20 cellular contexts compared by ENCODE assay signal in genomic region chr1:222781251-222781650, GRCh38. TPM values are rescaled to one million over a fixed set of nuclear protein-coding genes. Genes with fewer than 3 reads are reported as not detected.
DNase-seq lines count a peak whose midpoint lies in the region; ATAC-seq and TF ChIP-seq lines count a peak whose summit lies in the region.
"Had no signal": no experiment of that assay in that cellular context is flagged by ENCODE, and none has a peak within 500 bp of the region (broad histone marks: within the 10 kb centered on the region; RNA-seq: fewer than 3 reads in every experiment).

No MANE protein-coding gene starts in this region.

- intact Hi-C loops in transverse colon (cut with DNase I; ENCODE audit: low total_unique reads) (no loop called here), right cardiac atrium (cut with DNase I) (no loop called here)

- H3K4me2 ChIP-seq in Karpas-422 (ENCODE audit: low read depth, low read length, poor library complexity, severe bottlenecking): no peak overlapping the region
- H3K4me2 ChIP-seq: KMS-11 had no signal

- no peak for TF ChIP-seq CTCF in transverse colon (IDR thresholded peaks at IDR 0.05)

- WGBS in transverse colon (ENCODE audit: low coverage in 1 of 2), 2 donors: 55 to 81% methylated on average over 2 to 4 of the region's 4 CpGs
- 60% methylated on average over 4 of the region's 4 CpGs for WGBS in right cardiac atrium

- no peaks in the 10 kb centered on the region for H3K4me1 ChIP-seq in Karpas-422 (ENCODE audit: low read length)
- peaks cover 0 to 9% (median 3%) of the 10 kb centered on the region in 4 donors for H3K4me1 ChIP-seq in transverse colon
- H3K4me1 ChIP-seq in right cardiac atrium (ENCODE audit: control insufficient read depth, insufficient read depth, low read length): no peaks in the 10 kb centered on the region

- H3K79me2 ChIP-seq in Karpas-422 (ENCODE audit: low read length): no peaks in the 10 kb centered on the region

- in situ Hi-C loops in transverse colon (cut with MboI; ENCODE audit: low pct_ligation_motif_present in 1 of 4, low pct_unique_long_range_greater_than_20kb in 1 of 4, low sequenced_read_pairs in 3 of 4): no loop called here

- H3K9ac ChIP-seq in Karpas-422 (ENCODE audit: low read length): no peak overlapping the region
- H3K9ac ChIP-seq: KMS-11 had no signal

- no peaks in the 10 kb centered on the region for H3K9me2 ChIP-seq in Karpas-422 (replicated peaks; ENCODE audit: insufficient read depth, low read length)

- H3K36me3 ChIP-seq in Karpas-422 (ENCODE audit: insufficient read depth, low read length) (no peaks in the 10 kb centered on the region), transverse colon (no peaks in the 10 kb centered on the region)
- H3K36me3 ChIP-seq: MG63 had no signal

- DNase-seq in Karpas-422 (peak; percentile 43), transverse colon (no peak), SKM-1 treated with dmso at 0.1 percent for 144 hours (lab: John Stamatoyannopoulos, UW; ENCODE audit: unreplicated experiment) (no peak), right cardiac atrium (no peak), occipital lobe (lab: John Stamatoyannopoulos, UW) (no peak)
- DNase-seq: ACHN; CD4-positive, CD25-positive, alpha-beta regulatory T cell; DMS53; H9; MG63; NCI-H1105 treated with DMSO at 0.1 percent for 48 hours; NCI-H187; NCI-H446; NCI-H774; SHP77; T-helper 17 cell had no signal

- no peaks in the 10 kb centered on the region for H4K20me1 ChIP-seq in Karpas-422 (ENCODE audit: insufficient read depth, low read depth, low read length)

- no peak overlapping the region for H2AFZ ChIP-seq in Karpas-422 (ENCODE audit: low read length)

- H3K4me3 ChIP-seq in Karpas-422 (ENCODE audit: low read length): no peak overlapping the region
- H3K4me3 ChIP-seq in transverse colon: no peak overlapping the region
- no peak overlapping the region for H3K4me3 ChIP-seq in right cardiac atrium (ENCODE audit: low read length)
- H3K4me3 ChIP-seq: MG63 had no signal

- H3K27me3 ChIP-seq in Karpas-422 (ENCODE audit: low read length) (no peaks in the 10 kb centered on the region), transverse colon (peaks cover 14% of the 10 kb centered on the region), right cardiac atrium (ENCODE audit: control insufficient read depth, insufficient read depth) (no peaks in the 10 kb centered on the region)
- H3K27me3 ChIP-seq: MG63 had no signal

- ATAC-seq in GM18867 (IDR thresholded peaks at IDR 0.05; ENCODE audit: unreplicated experiment) (peak; percentile 87), GM21529 (IDR thresholded peaks at IDR 0.05; ENCODE audit: unreplicated experiment) (peak; percentile 82), HG03045 (IDR thresholded peaks at IDR 0.05; ENCODE audit: unreplicated experiment) (peak; percentile 47), right cardiac atrium (no peak)
- ATAC-seq: T-helper 17 cell had no signal

- TF ChIP-seq POLR2A in transverse colon (IDR thresholded peaks at IDR 0.05): no peak

- H3K27ac ChIP-seq in Karpas-422 (ENCODE audit: low read length): no peak overlapping the region
- no peak overlapping the region for H3K27ac ChIP-seq in transverse colon
- no peak overlapping the region for H3K27ac ChIP-seq in right cardiac atrium (ENCODE audit: low read length)
- H3K27ac ChIP-seq: KMS-11 had no signal

- H3K9me3 ChIP-seq in Karpas-422 (ENCODE audit: low read length): no peaks in the 10 kb centered on the region
- no peaks in the 10 kb centered on the region for H3K9me3 ChIP-seq in transverse colon
- no peaks in the 10 kb centered on the region for H3K9me3 ChIP-seq in right cardiac atrium (ENCODE audit: control insufficient read depth, low read length)

- no peak for TF ChIP-seq EP300 in transverse colon (IDR thresholded peaks at IDR 0.05; ENCODE audit: low read depth)

RNA-seq across cellular contexts. Expression of gene DISP1, which starts 33.6 kb away (rescaled TPM):
- 0.18 and 1.2 TPM in 2 replicates for total RNA-seq in Karpas-422 (2014; rRNA removed; shearing (Covaris generic); ENCODE audit: low replicate concordance)
- total RNA-seq in transverse colon (1 to 10 TPM; 2.2 to 7.2 (median 5.6) TPM), right cardiac atrium (1 to 10 TPM; 5.2 to 5.9 (median 5.5) TPM), occipital lobe (12.2 TPM)
- 2.9 TPM for polyA plus RNA-seq in right cardiac atrium

RNA-seq across cellular contexts. Expression of gene FAM177B, which starts 44.2 kb away (rescaled TPM):
- total RNA-seq in Karpas-422 (2014; rRNA removed; shearing (Covaris generic); ENCODE audit: low replicate concordance): not detected in 2 replicates
- total RNA-seq in transverse colon: 10 to 100 TPM in 1 of 4 donors, 1 to 10 TPM in 1, not detected in 2; 4.0 to 13.9 TPM
- total RNA-seq in right cardiac atrium: under 1 TPM in 1 of 4 donors, not detected in 3; 0.28 TPM
- 0.14 TPM for polyA plus RNA-seq in right cardiac atrium
- not detected for total RNA-seq in occipital lobe
- total RNA-seq: CD4-positive, CD25-positive, alpha-beta regulatory T cell; H9 had no signal
- polyA plus RNA-seq: CD4-positive, CD25-positive, alpha-beta regulatory T cell had no signal

Comparison
In these comparisons a context has a peak if more than half of its experiments do, and no peak if none do; other contexts are left out.
1. ATAC-seq: peak in GM18867 (single experiment), GM21529 (single experiment) and HG03045 (single experiment); none in right cardiac atrium (0 of 2).